In genomic region chr20:14337400-14338171, GRCh38 we compare ENCODE assay signal across 8 cellular contexts.
DNase-seq lines count a peak whose midpoint lies in the region; ATAC-seq and TF ChIP-seq lines count a peak whose summit lies in the region.

Gene FLRT3, minus strand, starts transcription at chr20:14337612. Its CDS starts 10,106 bp downstream, at chr20:14327506.

- peak within 1 kb of the TSS; percentile 46 for H3K27ac ChIP-seq in brain microvascular endothelial cell

- H3K36me3 ChIP-seq in brain microvascular endothelial cell (replicated peaks), result no peaks in the 10 kb centered on the region

- DNase-seq in ELF-1 (ENCODE audit: low read depth, low spot score) (peak; percentile 96), HS-27A (ENCODE audit: low read depth) (peak; percentile 95), NCI-H774 (lab: John Stamatoyannopoulos, UW) (peak; percentile 72), brain microvascular endothelial cell (peak; percentile 97), iPS DF 4.7 (ENCODE audit: extremely low read depth, low spot score) (peak; percentile 80), retinal pigment epithelial cell (ENCODE audit: low read depth) (peak; percentile 97)
- DNase-seq in activated T-cell treated with anti-CD3 and anti-CD28 coated beads, Interleukin-2, amount 50 U/mL, for 1 hour, result no peak

- H3K4me3 ChIP-seq in brain microvascular endothelial cell (ENCODE audit: low read depth, low read length), result peak within 1 kb of the TSS; percentile 51
- peak within 1 kb of the TSS; percentile 78 for H3K4me3 ChIP-seq in retinal pigment epithelial cell (ENCODE audit: low read length)

- peak; percentile 96 for ATAC-seq in GM21515 (IDR thresholded peaks at IDR 0.05; ENCODE audit: unreplicated experiment)

- in situ Hi-C loops in brain microvascular endothelial cell (cut with HindIII; ENCODE audit: low pct_ligation_motif_present, low sequenced_read_pairs), result no loop called here

- peak; percentile 88 for TF ChIP-seq CTCF in brain microvascular endothelial cell (IDR thresholded peaks at IDR 0.05; ENCODE audit: low read depth, low read length, missing control alignments)
- TF ChIP-seq CTCF in retinal pigment epithelial cell (conservative IDR thresholded peaks at IDR 0.05; ENCODE audit: low read depth, low read length), result peak; percentile 83

- no peaks in the 10 kb centered on the region for H3K27me3 ChIP-seq in brain microvascular endothelial cell (replicated peaks)
